ENCODE assay signal across 21 cellular contexts in the genomic region with DNA sequence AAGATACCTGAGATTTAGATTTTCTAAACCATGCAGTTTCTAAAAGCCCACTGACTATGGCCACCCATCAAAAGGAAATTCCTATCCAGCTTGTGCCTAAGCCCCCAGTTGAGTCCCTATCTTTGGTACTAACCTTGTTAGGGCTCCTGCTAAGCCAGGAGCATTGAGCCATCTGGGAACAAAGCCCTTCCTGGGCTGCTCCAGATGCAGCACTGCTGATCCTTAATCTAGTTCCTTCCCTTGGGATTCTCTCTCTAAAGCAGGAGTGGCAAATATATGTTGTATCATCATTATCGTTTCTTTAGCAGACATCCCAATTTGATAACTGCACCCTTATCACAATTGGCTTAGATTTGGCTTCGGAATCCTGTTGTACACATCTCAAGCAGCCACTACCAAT. TPM values are rescaled to one million over a fixed set of nuclear protein-coding genes. Genes with fewer than 3 reads are reported as not detected.
DNase-seq lines count a peak whose midpoint lies in the region; ATAC-seq and TF ChIP-seq lines count a peak whose summit lies in the region.
"Had no signal": no experiment of that assay in that cellular context is flagged by ENCODE, and none has a peak within 500 bp of the region (broad histone marks: within the 10 kb centered on the region; RNA-seq: fewer than 3 reads in every experiment).

No MANE protein-coding gene starts in this region.

- H3K4me1 ChIP-seq in GM23338 (ENCODE audit: insufficient read depth), result peaks cover 30% of the 10 kb centered on the region
- H3K4me1 ChIP-seq: HAP-1 had no signal

- no peaks in the 10 kb centered on the region for H4K20me1 ChIP-seq in GM23338 (replicated peaks; ENCODE audit: insufficient read depth)

- H3K27ac ChIP-seq in GM23338 (ENCODE audit: low read depth), result no peak overlapping the region
- H3K27ac ChIP-seq: SK-N-MC had no signal

- intact Hi-C loops in cardiac septum (cut with DNase I), result no loop called here

- peak; percentile 67 for ATAC-seq in GM23338
- ATAC-seq in left lobe of liver, result peak; percentile 5
- no peak for ATAC-seq in effector memory CD8-positive, alpha-beta T cell (replicated peaks)
- ATAC-seq: Right ventricle myocardium inferior, T-cell had no signal

- no peaks in the 10 kb centered on the region for H3K36me3 ChIP-seq in GM23338 (ENCODE audit: insufficient read depth)
- H3K36me3 ChIP-seq: HAP-1, MG63 had no signal

- no peaks in the 10 kb centered on the region for H3K27me3 ChIP-seq in GM23338 (ENCODE audit: insufficient read depth)
- H3K27me3 ChIP-seq: MG63 had no signal

- H2AFZ ChIP-seq in GM23338, result no peak overlapping the region

- 0 out of 2 replicates have a peak, but pooled peaks cover 4% of the 10 kb centered on the region for H3F3A ChIP-seq in GM23338 (replicated peaks; ENCODE audit: low read depth)

- no peak overlapping the region for H3K4me3 ChIP-seq in GM23338
- H3K4me3 ChIP-seq: HAP-1, MG63, SK-N-MC had no signal

- DNase-seq in D341Med (ENCODE audit: low spot score) (peak; percentile 75), GM23338 (ENCODE audit: low spot score) (no peak), SK-N-DZ (ENCODE audit: low spot score) (peak; percentile 53), left lobe of liver (ENCODE audit: low spot score) (no peak), cardiac septum (ENCODE audit: low spot score) (no peak), OCI-M2 (lab: John Stamatoyannopoulos, UW; ENCODE audit: unreplicated experiment) (no peak)
- no peak for DNase-seq in activated T-cell treated with anti-CD3 and anti-CD28 coated beads, Interleukin-2, amount 50 U/mL, for 48 hours
- DNase-seq in effector memory CD8-positive, alpha-beta T cell, result no peak
- DNase-seq: C1 segment of cervical spinal cord, GDM1, Kasumi-1, MG63, NCI-H1092 treated with DMSO at 0.1 percent for 48 hours, NCI-H2081, NCI-H226, NCI-H526, T-cell had no signal

- no peak overlapping the region for H3K27ac Mint-ChIP-seq in GM23338
- no peak overlapping the region for H3K27ac Mint-ChIP-seq in effector memory CD8-positive, alpha-beta T cell
- H3K27ac Mint-ChIP-seq: IgD-negative memory B cell, T-cell had no signal

- peaks cover 31% of the 10 kb centered on the region for H3K4me1 Mint-ChIP-seq in GM23338
- no peaks in the 10 kb centered on the region for H3K4me1 Mint-ChIP-seq in effector memory CD8-positive, alpha-beta T cell (ENCODE audit: low read depth in 2 of 2)

- no peak overlapping the region for H3K4me2 ChIP-seq in GM23338

- no peaks in the 10 kb centered on the region for H3K79me2 ChIP-seq in GM23338 (replicated peaks; ENCODE audit: insufficient read depth)

- H3K36me3 Mint-ChIP-seq in GM23338 (ENCODE audit: low read depth), result peaks cover 3% of the 10 kb centered on the region
- no peaks in the 10 kb centered on the region for H3K36me3 Mint-ChIP-seq in effector memory CD8-positive, alpha-beta T cell (ENCODE audit: insufficient read depth)
- H3K36me3 Mint-ChIP-seq: T-cell had no signal

- no peak overlapping the region for H3K4me3 Mint-ChIP-seq in GM23338
- H3K4me3 Mint-ChIP-seq in effector memory CD8-positive, alpha-beta T cell, result no peak overlapping the region
- H3K4me3 Mint-ChIP-seq: IgD-negative memory B cell, T-cell had no signal

- no peaks in the 10 kb centered on the region for H3K9me3 Mint-ChIP-seq in GM23338
- H3K9me3 Mint-ChIP-seq in effector memory CD8-positive, alpha-beta T cell, result no peaks in the 10 kb centered on the region
- H3K9me3 Mint-ChIP-seq: IgD-negative memory B cell, T-cell had no signal

- TF ChIP-seq CTCF in GM23338 (conservative IDR thresholded peaks at IDR 0.05; ENCODE audit: low read depth in 2 of 2), result no peak

- H3K27me3 Mint-ChIP-seq in GM23338 (ENCODE audit: insufficient read depth, low read depth, poor library complexity), result peaks cover 7% of the 10 kb centered on the region
- H3K27me3 Mint-ChIP-seq in effector memory CD8-positive, alpha-beta T cell, result peaks cover 0 to 2% of the 10 kb centered on the region in 2 donors

- H3K9me2 ChIP-seq in GM23338 (ENCODE audit: insufficient read depth), result peaks cover 4% of the 10 kb centered on the region; the same call in 1 of the 2 replicates

TF ChIP-seq in GM23338, 12 proteins besides CTCF, POLR2A, EP300 and RAD21:
- no peak for TF ChIP-seq ZNF462 (CRISPR knock-in tag; IDR thresholded peaks at IDR 0.05)
- no peak for TF ChIP-seq NANOG (IDR thresholded peaks at IDR 0.05; ENCODE audit: borderline replicate concordance)
- TF ChIP-seq EZH2phosphoT487 (IDR thresholded peaks at IDR 0.05; ENCODE audit: unreplicated experiment), result no peak
- TF ChIP-seq ZNF331 (CRISPR knock-in tag; IDR thresholded peaks at IDR 0.05; ENCODE audit: low read depth), result no peak
- TF ChIP-seq POLR2AphosphoS5 (IDR thresholded peaks at IDR 0.05; ENCODE audit: low read depth), result no peak

RNA-seq across cellular contexts. Expression of gene PDLIM1, which starts 24.7 kb away (rescaled TPM):
- total RNA-seq in GM23338 (2014; rRNA removed; shearing (Covaris generic)), result 110 and 111 TPM in 2 replicates
- 227 and 233 TPM in 2 replicates for polyA plus RNA-seq in GM23338 (2016; fragmentation: Nextera tagmentation; extraction: Ambion mirVana)
- polyA plus RNA-seq in SK-N-DZ (2014; cell fraction: cytosol; rRNA removed), result 1.4 and 1.8 TPM in 2 replicates
- polyA plus RNA-seq in SK-N-DZ (2014; cell fraction: nucleus; rRNA removed), result 0.59 TPM in 1 of 2 replicates, not detected in the other
- total RNA-seq in left lobe of liver (67.1 TPM), cardiac septum (334 TPM)

Comparison
In these comparisons a context has a peak if more than half of its experiments do, and no peak if none do; other contexts are left out.
1. DNase-seq: peak in D341Med (single experiment) and SK-N-DZ (single experiment); none in GM23338 (single experiment), left lobe of liver (single experiment), activated T-cell treated with anti-CD3 and anti-CD28 coated beads, Interleukin-2, amount 50 U/mL, for 48 hours (0 of 2), cardiac septum (single experiment), OCI-M2 (single experiment) and effector memory CD8-positive, alpha-beta T cell (0 of 3).